ENCODE assay signal across 8 cellular contexts in genomic region chr7:100126931-100127865, GRCh38. TPM values are rescaled to one million over a fixed set of nuclear protein-coding genes. Genes with fewer than 3 reads are reported as not detected.
A peak's percentile ranks its signal among the peaks of the same experiment; 100 is the strongest.
DNase-seq lines count a peak whose midpoint lies in the region; ATAC-seq and TF ChIP-seq lines count a peak whose summit lies in the region.

Gene MBLAC1 (plus strand): TSS chr7:100126967. CDS start chr7:100127396, 429 bp downstream.

- peaks cover 0 to 4% (median 0%) of the 10 kb centered on the region in 11 donors for H3K9me3 Mint-ChIP-seq in naive thymus-derived CD4-positive, alpha-beta T cell
- no peaks in the 10 kb centered on the region for H3K9me3 Mint-ChIP-seq in stimulated activated effector memory CD8-positive, alpha-beta T cell treated with anti-CD3 and anti-CD28 coated beads, Interleukin-12 subunit alpha, Interleukin-12 subunit beta, amount 100 ng/mL, for 72 hours

- H3K27ac ChIP-seq in fibroblast of lung (ENCODE audit: insufficient read depth, low read length), result peak within 1 kb of the TSS; percentile 95
- H3K27ac ChIP-seq in naive thymus-derived CD4-positive, alpha-beta T cell (ENCODE audit: low read depth, low read length), result peak within 1 kb of the TSS; percentile 98

- peaks cover 3% of the 10 kb centered on the region for H3K36me3 ChIP-seq in fibroblast of lung (ENCODE audit: control insufficient read depth, insufficient read depth, low read length)
- peaks cover 0 to 32% (median 0%) of the 10 kb centered on the region in 3 experiments for H3K36me3 ChIP-seq in naive thymus-derived CD4-positive, alpha-beta T cell (ENCODE audit: control insufficient read depth in 2 of 3, insufficient read depth in 3 of 3, low read length in 3 of 3)

- H3K9me3 ChIP-seq in fibroblast of lung (ENCODE audit: control insufficient read depth, insufficient read depth, low read depth, low read length), result no peaks in the 10 kb centered on the region
- no peaks in the 10 kb centered on the region for H3K9me3 ChIP-seq in naive thymus-derived CD4-positive, alpha-beta T cell (ENCODE audit: control insufficient read depth in 2 of 3, low read length in 3 of 3)

- POLR2A ChIA-PET in naive thymus-derived CD4-positive, alpha-beta T cell (lab: Charles Lee), result interaction anchor here (0.6 to 7.6 kb wide), 29 partner anchors 9 to 356 kb away, joined by 3 to 107 read pairs (median 5); partner anchors contain the start of genes AP4M1, COPS6, GAL3ST4 and GPC2

- H3K4me1 Mint-ChIP-seq in naive thymus-derived CD4-positive, alpha-beta T cell, result peaks cover 13 to 46% (median 26%) of the 10 kb centered on the region in 7 donors
- H3K4me1 Mint-ChIP-seq in stimulated activated effector memory CD8-positive, alpha-beta T cell treated with anti-CD3 and anti-CD28 coated beads, Interleukin-12 subunit alpha, Interleukin-12 subunit beta, amount 100 ng/mL, for 72 hours, result peaks cover 26% of the 10 kb centered on the region

- TF ChIP-seq CTCF in fibroblast of lung (conservative IDR thresholded peaks at IDR 0.05 in 1 of 2, IDR thresholded peaks at IDR 0.05 in 1 of 2; ENCODE audit: low read depth in 1 of 2, low read length in 2 of 2), result no peak

- H3K4me2 ChIP-seq in fibroblast of lung (ENCODE audit: extremely low read depth, insufficient read depth, low read length), result peak within 1 kb of the TSS; percentile 90

- CTCF ChIA-PET in naive thymus-derived CD4-positive, alpha-beta T cell (lab: Charles Lee), result interaction anchor here (0.7 kb wide), 1 partner anchor 149 kb away, joined by 3 read pairs; no protein-coding TSS in a partner anchor

- peak within 1 kb of the TSS; percentile 71 to 95 (median 89) for H3K4me3 ChIP-seq in fibroblast of lung (replicated peaks in 1 of 4; ENCODE audit: control extremely low read depth in 1 of 4, insufficient read depth in 1 of 4, low read depth in 3 of 4, low read length in 4 of 4)
- peak within 1 kb of the TSS; percentile 99 for H3K4me3 ChIP-seq in naive thymus-derived CD4-positive, alpha-beta T cell (ENCODE audit: low read length)

- H3K36me3 Mint-ChIP-seq in naive thymus-derived CD4-positive, alpha-beta T cell, result peaks cover 0 to 12% (median 0%) of the 10 kb centered on the region in 5 donors
- peaks cover 37% of the 10 kb centered on the region for H3K36me3 Mint-ChIP-seq in stimulated activated effector memory CD8-positive, alpha-beta T cell treated with anti-CD3 and anti-CD28 coated beads, Interleukin-12 subunit alpha, Interleukin-12 subunit beta, amount 100 ng/mL, for 72 hours

- intact Hi-C loops in naive thymus-derived CD4-positive, alpha-beta T cell (cut with micrococcal nuclease), result loop anchor here (1.0 to 2.0 kb wide), 12 partner anchors 8 to 412 kb away; partner anchors contain the start of genes AP4M1 (in 2 of the 2), CNPY4 (in 2 of the 2), LAMTOR4 (in 2 of the 2) and MCM7 (in 2 of the 2)

- H3K27me3 Mint-ChIP-seq in naive thymus-derived CD4-positive, alpha-beta T cell, result no peaks in the 10 kb centered on the region

- DNase-seq in DMS53 (lab: John Stamatoyannopoulos, UW) (peak; percentile 98), LHCN-M2 (ENCODE audit: low read depth) (peak; percentile 93), RKO (ENCODE audit: low spot score) (peak; percentile 92), fibroblast of lung (ENCODE audit: low read depth in 2 of 2) (peak; percentile 90 to 95)
- peak; percentile 81 to 84 for DNase-seq in activated T-helper 1 cell treated with anti-CD3 and anti-CD28 coated beads, Interleukin-2, amount 50 U/mL, for 16 hours (ENCODE audit: low read depth in 1 of 2, low spot score in 1 of 2)
- DNase-seq in naive thymus-derived CD4-positive, alpha-beta T cell, result peak; percentile 80 to 95 (median 91)
- DNase-seq in stimulated activated effector memory CD8-positive, alpha-beta T cell treated with anti-CD3 and anti-CD28 coated beads, Interleukin-12 subunit alpha, Interleukin-12 subunit beta, amount 100 ng/mL, for 72 hours (ENCODE audit: low spot score in 2 of 2), result peak; percentile 85 to 98

- peak within 1 kb of the TSS; percentile 92 for H3K9ac ChIP-seq in fibroblast of lung (ENCODE audit: insufficient read depth, low read length)

- H3K79me2 ChIP-seq in fibroblast of lung (ENCODE audit: control insufficient read depth, insufficient read depth, low read length), result no peaks in the 10 kb centered on the region

- H3K4me3 Mint-ChIP-seq in naive thymus-derived CD4-positive, alpha-beta T cell, result peak within 1 kb of the TSS; percentile 95 to 100 (median 98)
- peak within 1 kb of the TSS; percentile 95 for H3K4me3 Mint-ChIP-seq in stimulated activated effector memory CD8-positive, alpha-beta T cell treated with anti-CD3 and anti-CD28 coated beads, Interleukin-12 subunit alpha, Interleukin-12 subunit beta, amount 100 ng/mL, for 72 hours

- peak within 1 kb of the TSS; percentile 96 for H2AFZ ChIP-seq in fibroblast of lung (ENCODE audit: low read length)

- no peaks in the 10 kb centered on the region for H3K27me3 ChIP-seq in fibroblast of lung (ENCODE audit: control insufficient read depth, insufficient read depth, low read length)
- no peaks in the 10 kb centered on the region for H3K27me3 ChIP-seq in naive thymus-derived CD4-positive, alpha-beta T cell (ENCODE audit: control insufficient read depth in 2 of 2, insufficient read depth in 2 of 2, low read length in 2 of 2)

- H3K4me1 ChIP-seq in fibroblast of lung (ENCODE audit: control insufficient read depth, extremely low read depth, insufficient read depth, low read length), result peaks cover 3% of the 10 kb centered on the region
- peaks cover 20 to 25% of the 10 kb centered on the region in 2 donors for H3K4me1 ChIP-seq in naive thymus-derived CD4-positive, alpha-beta T cell (ENCODE audit: control insufficient read depth in 2 of 2, insufficient read depth in 2 of 2, low read length in 2 of 2)

- peak; percentile 56 for ATAC-seq in GM21786 (IDR thresholded peaks at IDR 0.05; ENCODE audit: unreplicated experiment)
- peak; percentile 95 for ATAC-seq in naive thymus-derived CD4-positive, alpha-beta T cell
- peak; percentile 89 for ATAC-seq in stimulated activated effector memory CD8-positive, alpha-beta T cell treated with anti-CD3 and anti-CD28 coated beads, Interleukin-12 subunit alpha, Interleukin-12 subunit beta, amount 100 ng/mL, for 72 hours

- H3K27ac Mint-ChIP-seq in naive thymus-derived CD4-positive, alpha-beta T cell, result peak within 1 kb of the TSS; percentile 98 to 100 (median 99)
- H3K27ac Mint-ChIP-seq in stimulated activated effector memory CD8-positive, alpha-beta T cell treated with anti-CD3 and anti-CD28 coated beads, Interleukin-12 subunit alpha, Interleukin-12 subunit beta, amount 100 ng/mL, for 72 hours, result peak within 1 kb of the TSS; percentile 96

- no peaks in the 10 kb centered on the region for H4K20me1 ChIP-seq in fibroblast of lung (ENCODE audit: control insufficient read depth, extremely low read depth, insufficient read depth, low read length)

RNA-seq across cellular contexts. Expression of gene MBLAC1, which starts in this region (rescaled TPM):
- 1.9 and 5.9 TPM in 2 replicates for total RNA-seq in LHCN-M2 (2014; rRNA removed)
- 4.5 TPM for polyA plus RNA-seq in LHCN-M2 (2012)
- total RNA-seq in fibroblast of lung, result 1.8 and 2.5 TPM in 2 replicates
- polyA plus RNA-seq in fibroblast of lung, result 0.75 and 1.1 TPM in 2 replicates
- polyA plus RNA-seq in fibroblast of lung (2012), result 1.9 and 2.2 TPM in 2 replicates
- polyA minus RNA-seq in fibroblast of lung (ENCODE audit: low replicate concordance), result not detected in 2 replicates
- total RNA-seq in naive thymus-derived CD4-positive, alpha-beta T cell, result 1 to 10 TPM; 4.5 to 6.3 (median 5.8) TPM
- polyA plus RNA-seq in naive thymus-derived CD4-positive, alpha-beta T cell, result 1 to 10 TPM; 1.5 to 2.3 TPM

Comparison
In these comparisons a context has a peak if more than half of its experiments do, and no peak if none do; other contexts are left out.
1. Peak in every context shown above with its lines: DNase-seq, ATAC-seq, H3K4me3 ChIP-seq and H3K27ac ChIP-seq.